1 cellular context compared by ENCODE assay signal in genomic region chr2:55252830-55253229, GRCh38.
TF ChIP-seq lines count a peak whose summit lies in the region.

No MANE protein-coding gene starts in this region.

TF ChIP-seq in A549, 52 proteins besides CTCF, POLR2A, EP300 and RAD21 (continued from another document):
- TF ChIP-seq ELK1 (IDR thresholded peaks at IDR 0.05; ENCODE audit: low read depth, low read length) = no peak
- TF ChIP-seq HOXB5 (CRISPR knock-in tag; IDR thresholded peaks at IDR 0.05) = no peak
- no peak for TF ChIP-seq TFCP2L1 (CRISPR knock-in tag; IDR thresholded peaks at IDR 0.05)
- no peak for TF ChIP-seq EHF (CRISPR knock-in tag; IDR thresholded peaks at IDR 0.05)
- no peak for TF ChIP-seq ESRRA (IDR thresholded peaks at IDR 0.05; ENCODE audit: borderline replicate concordance, low read length)
